Comparison of ENCODE assay signal across 8 cellular contexts in genomic region chr6:144265390-144265789, GRCh38. TPM values are rescaled to one million over a fixed set of nuclear protein-coding genes. Genes with fewer than 3 reads are reported as not detected.
DNase-seq lines count a peak whose midpoint lies in the region; ATAC-seq and TF ChIP-seq lines count a peak whose summit lies in the region.

No MANE protein-coding gene starts in this region.

- H3K4me3 ChIP-seq in endodermal cell (ENCODE audit: low read length) = peak overlapping the region; percentile 64
- no peak overlapping the region for H3K4me3 ChIP-seq in rectal smooth muscle tissue (ENCODE audit: low read length)

- H3K9ac ChIP-seq in endodermal cell (ENCODE audit: extremely low read depth, low read length, poor library complexity, severe bottlenecking) (peak overlapping the region; percentile 85), rectal smooth muscle tissue (ENCODE audit: low read length) (no peak overlapping the region)

- peak overlapping the region; percentile 37 for H3K4me3 Mint-ChIP-seq in endodermal cell

- peaks cover 15% of the 10 kb centered on the region for H3K9me3 ChIP-seq in endodermal cell (ENCODE audit: control insufficient read depth, low read length)

- H3K27ac ChIP-seq in endodermal cell (ENCODE audit: low read depth, low read length) (peak overlapping the region; percentile 83), rectal smooth muscle tissue (ENCODE audit: low read depth, low read length) (peak overlapping the region; percentile 37)

- H3K4me1 Mint-ChIP-seq in endodermal cell = peaks cover 28% of the 10 kb centered on the region

- no peaks in the 10 kb centered on the region for H3K27me3 Mint-ChIP-seq in endodermal cell (ENCODE audit: insufficient read depth)

- peak; percentile 54 for ATAC-seq in GM21528 (IDR thresholded peaks at IDR 0.05; ENCODE audit: low FRiP score, unreplicated experiment)

- peaks cover 17% of the 10 kb centered on the region for H3K9me3 Mint-ChIP-seq in endodermal cell

- H3K27me3 ChIP-seq in endodermal cell (ENCODE audit: control insufficient read depth, insufficient read depth, low read length, poor library complexity, severe bottlenecking) = no peaks in the 10 kb centered on the region
- H3K27me3 ChIP-seq in rectal smooth muscle tissue (ENCODE audit: control insufficient read depth, insufficient read depth, low read length) = no peaks in the 10 kb centered on the region

- peak overlapping the region; percentile 98 for H3K27ac Mint-ChIP-seq in endodermal cell

- TF ChIP-seq CTCF in endodermal cell (conservative IDR thresholded peaks at IDR 0.05) = no peak

- DNase-seq in LHCN-M2 (ENCODE audit: low read depth) = peak; percentile 86
- DNase-seq in endodermal cell = peak; percentile 82
- no peak for DNase-seq in NCI-H82 treated with DMSO at 0.1 percent for 48 hours (lab: John Stamatoyannopoulos, UW; ENCODE audit: unreplicated experiment)
- no peak for DNase-seq in NCI-H1436 (lab: John Stamatoyannopoulos, UW)
- no peak for DNase-seq in NCI-H1105 treated with DMSO at 0.1 percent for 48 hours (lab: John Stamatoyannopoulos, UW)
- no peak for DNase-seq in NCI-H526 treated with DMSO at 0.1 percent for 48 hours (lab: John Stamatoyannopoulos, UW)

- H3K36me3 ChIP-seq in endodermal cell (ENCODE audit: control insufficient read depth, insufficient read depth, low read length) (no peaks in the 10 kb centered on the region), rectal smooth muscle tissue (ENCODE audit: control insufficient read depth, insufficient read depth, low read length) (no peaks in the 10 kb centered on the region)

- 0 to 3% methylated on average over 2 to 5 of the region's 5 CpGs for WGBS in endodermal cell (ENCODE audit: insufficient coverage in 1 of 2, insufficient read length in 1 of 2), 2 experiments

- peaks cover 6% of the 10 kb centered on the region for H3K36me3 Mint-ChIP-seq in endodermal cell (ENCODE audit: low read depth)

- peaks cover 17% of the 10 kb centered on the region for H3K4me1 ChIP-seq in endodermal cell (ENCODE audit: control insufficient read depth, insufficient read depth, low read length)
- no peaks in the 10 kb centered on the region for H3K4me1 ChIP-seq in rectal smooth muscle tissue (ENCODE audit: control insufficient read depth, insufficient read depth, low read length)

RNA-seq across cellular contexts. Expression of gene UTRN, which starts 19.7 kb away (rescaled TPM):
- total RNA-seq in LHCN-M2 (2014; rRNA removed) (71.8 and 92.4 TPM in 2 replicates), endodermal cell (10 to 100 TPM; 67.7 to 79.7 TPM)
- polyA plus RNA-seq in LHCN-M2 (2012) = 21.7 TPM
- polyA plus RNA-seq in endodermal cell (2013, experiment 1 of 2) = 40.1 TPM
- 44.5 TPM for polyA plus RNA-seq in endodermal cell (2013, experiment 2 of 2)

Comparison
In these comparisons a context has a peak if more than half of its experiments do, and no peak if none do; other contexts are left out.
1. DNase-seq: peak in LHCN-M2 (single experiment) and endodermal cell (single experiment); none in NCI-H82 treated with DMSO at 0.1 percent for 48 hours (single experiment), NCI-H1436 (single experiment), NCI-H1105 treated with DMSO at 0.1 percent for 48 hours (single experiment) and NCI-H526 treated with DMSO at 0.1 percent for 48 hours (single experiment).